In the genomic region with DNA sequence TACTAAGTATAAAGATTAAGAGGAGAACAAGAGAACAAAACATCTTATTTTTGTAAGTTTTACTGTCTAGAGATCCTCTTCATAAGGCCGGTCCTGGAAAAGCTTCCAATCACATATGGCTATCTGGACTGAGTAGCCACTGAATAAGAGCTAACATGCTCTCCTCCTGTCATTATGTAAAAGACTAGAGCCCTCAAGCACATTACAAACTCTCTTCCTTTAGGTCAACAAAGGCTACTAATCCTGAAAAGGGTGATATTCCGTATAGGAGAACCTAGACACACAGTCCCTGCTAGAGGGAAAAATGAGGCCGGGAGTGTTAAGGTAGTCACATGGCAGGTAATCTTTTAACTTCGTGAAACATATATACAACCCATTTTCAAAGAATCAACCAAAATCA, we compare ENCODE assay signal across 36 cellular contexts.
"Had no signal": no experiment of that assay in that cellular context is flagged by ENCODE, and none has a peak within 500 bp of the region (broad histone marks: within the 10 kb centered on the region; RNA-seq: fewer than 3 reads in every experiment).

No MANE protein-coding gene starts in this region.

- H3K27ac ChIP-seq: ascending aorta, cardiac muscle cell, VCaP had no signal

- H3K4me1 Mint-ChIP-seq: activated B cell treated with CpG ODN at 0.5 μM for 24 hours; activated CD4-positive, alpha-beta memory T cell treated with anti-CD3 and anti-CD28 coated beads, Interleukin-2, amount 10 ng/mL, durations not matched to agents 7 days and 5 days; activated CD4-positive, alpha-beta T cell treated with anti-CD3 and anti-CD28 coated beads for 36 hours; activated CD4-positive, alpha-beta T cell treated with anti-CD3 and anti-CD28 coated beads, Interleukin-2, amount 10 ng/mL, durations not matched to agents 7 days and 5 days; activated CD8-positive, alpha-beta memory T cell treated with anti-CD3 and anti-CD28 coated beads, Interleukin-2, amount 10 ng/mL, durations not matched to agents 7 days and 5 days; activated naive CD4-positive, alpha-beta T cell treated with anti-CD3 and anti-CD28 coated beads, Interleukin-2, amount 10 ng/mL, durations not matched to agents 7 days and 5 days; activated naive CD4-positive, alpha-beta T cell treated with anti-CD3 and anti-CD28 coated beads, Interleukin-2, amount 50 U/mL, for 24 hours; activated naive CD8-positive, alpha-beta T cell treated with anti-CD3 and anti-CD28 coated beads, Interleukin-2, amount 10 ng/mL, durations not matched to agents 7 days and 5 days; activated naive CD8-positive, alpha-beta T cell treated with anti-CD3 and anti-CD28 coated beads, Interleukin-2, amount 50 U/mL, for 24 hours; central memory CD8-positive, alpha-beta T cell had no signal

- H3K36me3 Mint-ChIP-seq: activated CD8-positive, alpha-beta memory T cell treated with anti-CD3 and anti-CD28 coated beads, Interleukin-2, amount 10 ng/mL, durations not matched to agents 7 days and 5 days; activated naive CD4-positive, alpha-beta T cell treated with anti-CD3 and anti-CD28 coated beads, Interleukin-2, amount 10 ng/mL, durations not matched to agents 7 days and 5 days; activated naive CD4-positive, alpha-beta T cell treated with anti-CD3 and anti-CD28 coated beads, Interleukin-2, amount 50 U/mL, for 24 hours; activated naive CD8-positive, alpha-beta T cell; activated naive CD8-positive, alpha-beta T cell treated with anti-CD3 and anti-CD28 coated beads, Interleukin-2, amount 10 ng/mL, durations not matched to agents 7 days and 5 days; brain had no signal

- H3K27ac Mint-ChIP-seq: activated B cell treated with CpG ODN at 0.5 μM for 24 hours; activated CD4-positive, alpha-beta memory T cell treated with anti-CD3 and anti-CD28 coated beads, Interleukin-2, amount 10 ng/mL, durations not matched to agents 7 days and 5 days; activated CD4-positive, alpha-beta T cell treated with anti-CD3 and anti-CD28 coated beads for 36 hours; activated CD4-positive, alpha-beta T cell treated with anti-CD3 and anti-CD28 coated beads, Interleukin-2, amount 10 ng/mL, durations not matched to agents 7 days and 5 days; activated CD8-positive, alpha-beta memory T cell treated with anti-CD3 and anti-CD28 coated beads, Interleukin-2, amount 10 ng/mL, durations not matched to agents 7 days and 5 days; activated CD8-positive, alpha-beta T cell treated with anti-CD3 and anti-CD28 coated beads, Interleukin-2, amount 10 ng/mL, durations not matched to agents 7 days and 5 days; activated naive CD4-positive, alpha-beta T cell treated with anti-CD3 and anti-CD28 coated beads, Interleukin-2, amount 10 ng/mL, durations not matched to agents 7 days and 5 days; activated naive CD4-positive, alpha-beta T cell treated with anti-CD3 and anti-CD28 coated beads, Interleukin-2, amount 50 U/mL, for 24 hours; activated naive CD8-positive, alpha-beta T cell; activated naive CD8-positive, alpha-beta T cell treated with anti-CD3 and anti-CD28 coated beads, Interleukin-2, amount 10 ng/mL, durations not matched to agents 7 days and 5 days; activated naive CD8-positive, alpha-beta T cell treated with anti-CD3 and anti-CD28 coated beads, Interleukin-2, amount 50 U/mL, for 24 hours; activated T-cell treated with anti-CD3 and anti-CD28 coated beads, Interleukin-2, amount 50 U/mL, for 24 hours; activated T-helper 2 cell treated with anti-CD3 and anti-CD28 coated beads, Interferon-gamma antibody, Interleukin-2, Interleukin-4, amounts not matched to agents 10 μg/mL and 5 μg/mL and 100 μg/mL, durations not matched to agents 14 hours and 24 hours and 36 hours; brain; T-helper 1 cell treated with Interleukin-12 subunit alpha and Interleukin-12 subunit beta and Interleukin-4 antibody, amounts not matched to agents 30 μg/mL and 1 μg/mL, for 36 hours; T-helper 2 cell treated with Interferon-gamma antibody and Interleukin-4, amounts not matched to agents 5 μg/mL and 100 μg/mL, for 36 hours had no signal

- DNase-seq: activated B cell treated with CpG ODN at 0.5 μM for 24 hours; activated CD4-positive, alpha-beta memory T cell treated with anti-CD3 and anti-CD28 coated beads, Interleukin-2, amount 10 ng/mL, durations not matched to agents 7 days and 5 days; activated CD4-positive, alpha-beta T cell treated with anti-CD3 and anti-CD28 coated beads for 1 hour; activated CD4-positive, alpha-beta T cell treated with anti-CD3 and anti-CD28 coated beads for 36 hours; activated CD4-positive, alpha-beta T cell treated with anti-CD3 and anti-CD28 coated beads for 48 hours; activated CD4-positive, alpha-beta T cell treated with anti-CD3 and anti-CD28 coated beads, Interleukin-2, amount 10 ng/mL, durations not matched to agents 7 days and 5 days; activated CD4-positive, alpha-beta T cell treated with anti-CD3 and anti-CD28 coated beads, Interleukin-2, amount 50 U/mL, for 48 hours; activated CD8-positive, alpha-beta memory T cell treated with anti-CD3 and anti-CD28 coated beads for 24 hours; activated CD8-positive, alpha-beta memory T cell treated with anti-CD3 and anti-CD28 coated beads, Interleukin-2, amount 10 ng/mL, durations not matched to agents 7 days and 5 days; activated CD8-positive, alpha-beta memory T cell treated with anti-CD3 and anti-CD28 coated beads, Interleukin-2, amount 50 U/mL, for 48 hours; activated CD8-positive, alpha-beta T cell treated with anti-CD3 and anti-CD28 coated beads, Interleukin-2, amount 10 ng/mL, durations not matched to agents 7 days and 5 days; activated effector memory CD4-positive, alpha-beta T cell treated with Interleukin-2 at 50 U/mL for 16 hours; activated gamma-delta T cell; activated naive CD4-positive, alpha-beta T cell treated with anti-CD3 and anti-CD28 coated beads, Interleukin-2, amount 10 ng/mL, durations not matched to agents 7 days and 5 days; activated naive CD4-positive, alpha-beta T cell treated with Interleukin-2 at 50 U/mL for 16 hours; activated naive CD8-positive, alpha-beta T cell treated with anti-CD3 and anti-CD28 coated beads, Interleukin-2, amount 10 ng/mL, durations not matched to agents 7 days and 5 days; activated naive CD8-positive, alpha-beta T cell treated with anti-CD3 and anti-CD28 coated beads, Interleukin-2, amount 50 U/mL, for 24 hours; activated T-cell treated with anti-CD3 and anti-CD28 coated beads, Interleukin-2, amount 50 U/mL, for 24 hours; activated T-cell treated with anti-CD3 and anti-CD28 coated beads, Interleukin-2, amount 50 U/mL, for 48 hours; amygdala; anterior cingulate cortex; caudate nucleus; cerebellar nuclear complex; T-helper 1 cell; T-helper 2 cell; T-helper 9 cell had no signal

- H3K27me3 Mint-ChIP-seq: activated B cell treated with CpG ODN at 0.5 μM for 24 hours; activated CD4-positive, alpha-beta memory T cell treated with anti-CD3 and anti-CD28 coated beads, Interleukin-2, amount 10 ng/mL, durations not matched to agents 7 days and 5 days; activated CD4-positive, alpha-beta T cell treated with anti-CD3 and anti-CD28 coated beads for 36 hours; activated CD4-positive, alpha-beta T cell treated with anti-CD3 and anti-CD28 coated beads, Interleukin-2, amount 10 ng/mL, durations not matched to agents 7 days and 5 days; activated CD8-positive, alpha-beta memory T cell treated with anti-CD3 and anti-CD28 coated beads, Interleukin-2, amount 10 ng/mL, durations not matched to agents 7 days and 5 days; activated naive CD4-positive, alpha-beta T cell treated with anti-CD3 and anti-CD28 coated beads, Interleukin-2, amount 10 ng/mL, durations not matched to agents 7 days and 5 days; activated naive CD4-positive, alpha-beta T cell treated with anti-CD3 and anti-CD28 coated beads, Interleukin-2, amount 50 U/mL, for 24 hours; activated naive CD8-positive, alpha-beta T cell treated with anti-CD3 and anti-CD28 coated beads, Interleukin-2, amount 10 ng/mL, durations not matched to agents 7 days and 5 days; activated naive CD8-positive, alpha-beta T cell treated with anti-CD3 and anti-CD28 coated beads, Interleukin-2, amount 50 U/mL, for 24 hours; activated T-cell treated with anti-CD3 and anti-CD28 coated beads, Interleukin-2, amount 50 U/mL, for 24 hours; brain had no signal

- H3K27me3 ChIP-seq: ascending aorta, cardiac muscle cell had no signal

- H3K4me3 Mint-ChIP-seq: activated B cell treated with CpG ODN at 0.5 μM for 24 hours; activated CD4-positive, alpha-beta memory T cell treated with anti-CD3 and anti-CD28 coated beads, Interleukin-2, amount 10 ng/mL, durations not matched to agents 7 days and 5 days; activated CD4-positive, alpha-beta T cell treated with anti-CD3 and anti-CD28 coated beads for 36 hours; activated CD4-positive, alpha-beta T cell treated with anti-CD3 and anti-CD28 coated beads, Interleukin-2, amount 10 ng/mL, durations not matched to agents 7 days and 5 days; activated CD8-positive, alpha-beta memory T cell treated with anti-CD3 and anti-CD28 coated beads, Interleukin-2, amount 10 ng/mL, durations not matched to agents 7 days and 5 days; activated CD8-positive, alpha-beta T cell treated with anti-CD3 and anti-CD28 coated beads, Interleukin-2, amount 10 ng/mL, durations not matched to agents 7 days and 5 days; activated naive CD4-positive, alpha-beta T cell treated with anti-CD3 and anti-CD28 coated beads, Interleukin-2, amount 10 ng/mL, durations not matched to agents 7 days and 5 days; activated naive CD4-positive, alpha-beta T cell treated with anti-CD3 and anti-CD28 coated beads, Interleukin-2, amount 50 U/mL, for 24 hours; activated naive CD8-positive, alpha-beta T cell; activated naive CD8-positive, alpha-beta T cell treated with anti-CD3 and anti-CD28 coated beads, Interleukin-2, amount 10 ng/mL, durations not matched to agents 7 days and 5 days; activated naive CD8-positive, alpha-beta T cell treated with anti-CD3 and anti-CD28 coated beads, Interleukin-2, amount 50 U/mL, for 24 hours; activated T-cell treated with anti-CD3 and anti-CD28 coated beads, Interleukin-2, amount 50 U/mL, for 24 hours; brain; central memory CD8-positive, alpha-beta T cell; T-helper 1 cell treated with Interleukin-12 subunit alpha and Interleukin-12 subunit beta and Interleukin-4 antibody, amounts not matched to agents 30 μg/mL and 1 μg/mL, for 36 hours; T-helper 2 cell treated with Interferon-gamma antibody and Interleukin-4, amounts not matched to agents 5 μg/mL and 100 μg/mL, for 36 hours had no signal

- H3K4me3 ChIP-seq: ascending aorta, cardiac muscle cell had no signal

- H3K4me1 ChIP-seq: ascending aorta had no signal

- H3K9me3 ChIP-seq: ascending aorta had no signal

- ATAC-seq: activated CD4-positive, alpha-beta T cell treated with anti-CD3 and anti-CD28 coated beads for 36 hours; activated CD8-positive, alpha-beta memory T cell treated with anti-CD3 and anti-CD28 coated beads, Interleukin-2, amount 10 ng/mL, durations not matched to agents 7 days and 5 days; activated CD8-positive, alpha-beta T cell treated with anti-CD3 and anti-CD28 coated beads, Interleukin-2, amount 10 ng/mL, durations not matched to agents 7 days and 5 days; activated naive CD8-positive, alpha-beta T cell treated with anti-CD3 and anti-CD28 coated beads, Interleukin-2, amount 50 U/mL, for 24 hours had no signal

- H3K36me3 ChIP-seq: ascending aorta, cardiac muscle cell had no signal

- H3K9me3 Mint-ChIP-seq: activated B cell treated with CpG ODN at 0.5 μM for 24 hours; activated CD4-positive, alpha-beta memory T cell treated with anti-CD3 and anti-CD28 coated beads, Interleukin-2, amount 10 ng/mL, durations not matched to agents 7 days and 5 days; activated CD4-positive, alpha-beta T cell treated with anti-CD3 and anti-CD28 coated beads, Interleukin-2, amount 10 ng/mL, durations not matched to agents 7 days and 5 days; activated naive CD4-positive, alpha-beta T cell treated with anti-CD3 and anti-CD28 coated beads, Interleukin-2, amount 10 ng/mL, durations not matched to agents 7 days and 5 days; activated naive CD4-positive, alpha-beta T cell treated with anti-CD3 and anti-CD28 coated beads, Interleukin-2, amount 50 U/mL, for 24 hours; activated naive CD8-positive, alpha-beta T cell treated with anti-CD3 and anti-CD28 coated beads, Interleukin-2, amount 10 ng/mL, durations not matched to agents 7 days and 5 days; activated T-cell treated with anti-CD3 and anti-CD28 coated beads, Interleukin-2, amount 50 U/mL, for 24 hours; activated T-helper 2 cell treated with anti-CD3 and anti-CD28 coated beads, Interferon-gamma antibody, Interleukin-2, Interleukin-4, amounts not matched to agents 10 μg/mL and 5 μg/mL and 100 μg/mL, durations not matched to agents 14 hours and 24 hours and 36 hours; brain; central memory CD8-positive, alpha-beta T cell; T-helper 1 cell treated with Interleukin-12 subunit alpha and Interleukin-12 subunit beta and Interleukin-4 antibody, amounts not matched to agents 30 μg/mL and 1 μg/mL, for 36 hours; T-helper 2 cell treated with Interferon-gamma antibody and Interleukin-4, amounts not matched to agents 5 μg/mL and 100 μg/mL, for 36 hours had no signal
